In genomic region chr2:152481881-152482280, GRCh38 we compare ENCODE assay signal across 22 cellular contexts.
"Had no signal": no experiment of that assay in that cellular context is flagged by ENCODE, and none has a peak within 500 bp of the region (broad histone marks: within the 10 kb centered on the region; RNA-seq: fewer than 3 reads in every experiment).

No MANE protein-coding gene starts in this region.

- H3K27ac Mint-ChIP-seq: activated naive CD4-positive, alpha-beta T cell treated with anti-CD3 and anti-CD28 coated beads, Interleukin-2, amount 50 U/mL, for 24 hours; dendritic cell treated with granulocyte-macrophage colony-stimulating factor and Interleukin-4, amounts not matched to agents 40 ng/mL and 50 ng/mL, for 4 days; naive thymus-derived CD4-positive, alpha-beta T cell; T-helper 2 cell treated with Interferon-gamma antibody and Interleukin-4, amounts not matched to agents 5 μg/mL and 100 μg/mL, for 36 hours had no signal

- ATAC-seq: activated CD4-positive, CD25-positive, alpha-beta regulatory T cell treated with anti-CD3 and anti-CD28 coated beads, Interleukin-2, amount 50 U/mL, for 24 hours; lower lobe of right lung; naive thymus-derived CD4-positive, alpha-beta T cell; sciatic nerve; stimulated activated naive CD8-positive, alpha-beta T cell treated with anti-CD3 and anti-CD28 coated beads, Interleukin-15, Interleukin-2, amounts not matched to agents 100 U/mL and 50 U/mL, for 24 hours had no signal

- H3K9me3 Mint-ChIP-seq: activated naive CD4-positive, alpha-beta T cell treated with anti-CD3 and anti-CD28 coated beads, Interleukin-2, amount 50 U/mL, for 24 hours; brain; central memory CD8-positive, alpha-beta T cell; dendritic cell treated with granulocyte-macrophage colony-stimulating factor and Interleukin-4, amounts not matched to agents 40 ng/mL and 50 ng/mL, for 4 days; endodermal cell; naive thymus-derived CD4-positive, alpha-beta T cell; T-helper 2 cell treated with Interferon-gamma antibody and Interleukin-4, amounts not matched to agents 5 μg/mL and 100 μg/mL, for 36 hours had no signal

- H3K4me3 Mint-ChIP-seq: activated naive CD4-positive, alpha-beta T cell treated with anti-CD3 and anti-CD28 coated beads, Interleukin-2, amount 50 U/mL, for 24 hours; central memory CD8-positive, alpha-beta T cell; dendritic cell treated with granulocyte-macrophage colony-stimulating factor and Interleukin-4, amounts not matched to agents 40 ng/mL and 50 ng/mL, for 4 days; endodermal cell; naive thymus-derived CD4-positive, alpha-beta T cell; T-helper 2 cell treated with Interferon-gamma antibody and Interleukin-4, amounts not matched to agents 5 μg/mL and 100 μg/mL, for 36 hours had no signal

- H3K36me3 Mint-ChIP-seq: activated naive CD4-positive, alpha-beta T cell treated with anti-CD3 and anti-CD28 coated beads, Interleukin-2, amount 50 U/mL, for 24 hours; brain; naive thymus-derived CD4-positive, alpha-beta T cell had no signal

- H3K9me3 ChIP-seq: lower lobe of right lung, prostate gland, thoracic aorta had no signal

- H3K4me1 Mint-ChIP-seq: activated naive CD4-positive, alpha-beta T cell treated with anti-CD3 and anti-CD28 coated beads, Interleukin-2, amount 50 U/mL, for 24 hours; central memory CD8-positive, alpha-beta T cell; naive thymus-derived CD4-positive, alpha-beta T cell had no signal

- FAIRE-seq: urothelium cell line had no signal

- H3K27ac ChIP-seq: lower lobe of right lung, prostate gland, thoracic aorta had no signal

- H3K36me3 ChIP-seq: lower lobe of right lung, prostate gland, thoracic aorta had no signal

- H3K4me3 ChIP-seq: lower lobe of right lung, prostate gland, thoracic aorta had no signal

- DNase-seq: activated CD4-positive, alpha-beta T cell treated with anti-CD3 and anti-CD28 coated beads, Interleukin-2, amount 50 U/mL, for 4 hours; activated effector memory CD4-positive, alpha-beta T cell treated with Interleukin-2 at 50 U/mL for 16 hours; activated T-cell treated with anti-CD3 and anti-CD28 coated beads, Interleukin-2, amount 50 U/mL, for 1 hour; endodermal cell; hypothalamus; lower lobe of right lung; midbrain; naive thymus-derived CD4-positive, alpha-beta T cell; nucleus accumbens; stimulated activated CD4-positive, alpha-beta T cell treated with anti-CD3 and anti-CD28 coated beads, Interleukin-4, amount 100 ng/mL, for 1 hour; stimulated activated CD8-positive, alpha-beta memory T cell treated with anti-CD3 and anti-CD28 coated beads, Interleukin-4, amount 100 ng/mL, for 48 hours; stimulated activated naive CD8-positive, alpha-beta T cell treated with anti-CD3 and anti-CD28 coated beads, Interleukin-15, Interleukin-2, amounts not matched to agents 100 U/mL and 50 U/mL, for 24 hours had no signal

- H3K27me3 Mint-ChIP-seq: central memory CD8-positive, alpha-beta T cell; dendritic cell treated with granulocyte-macrophage colony-stimulating factor and Interleukin-4, amounts not matched to agents 40 ng/mL and 50 ng/mL, for 4 days had no signal

- H3K4me1 ChIP-seq: prostate gland had no signal
